Comparison of ENCODE assay signal across 23 cellular contexts in genomic region chr6:18488004-18488403, GRCh38.
DNase-seq lines count a peak whose midpoint lies in the region; ATAC-seq, FAIRE-seq and TF ChIP-seq lines count a peak whose summit lies in the region.
"Had no signal": no experiment of that assay in that cellular context is flagged by ENCODE, and none has a peak within 500 bp of the region (broad histone marks: within the 10 kb centered on the region; RNA-seq: fewer than 3 reads in every experiment).

No MANE protein-coding gene starts in this region.

- in situ Hi-C loops in HAP-1 (cut with MboI; ENCODE audit: low sequenced_read_pairs) = no loop called here

- H3K4me3 ChIP-seq in keratinocyte (ENCODE audit: control insufficient read depth in 2 of 3, extremely low read depth in 1 of 3, insufficient read depth in 2 of 3, low read depth in 1 of 3, low read length in 3 of 3) (peak overlapping the region in 2 of 3 experiments; percentile 16 to 46), HAP-1 (no peak overlapping the region), upper lobe of right lung (no peak overlapping the region)
- H3K4me3 ChIP-seq: A549; BLaER1 treated with 17β-estradiol and CSF1 and Interleukin-3, amounts not matched to agents 10 nM and 100 nM; MG63; SJCRH30 had no signal

- no peaks in the 10 kb centered on the region for H4K20me1 ChIP-seq in keratinocyte (ENCODE audit: control insufficient read depth, extremely low read depth, insufficient read depth, low read length)
- H4K20me1 ChIP-seq: BLaER1 treated with 17β-estradiol and CSF1 and Interleukin-3, amounts not matched to agents 10 nM and 100 nM had no signal

- H3K36me3 ChIP-seq in keratinocyte (ENCODE audit: control insufficient read depth in 2 of 2, extremely low read depth in 1 of 2, insufficient read depth in 2 of 2, low read length in 2 of 2) (no peaks in the 10 kb centered on the region), HAP-1 (replicated peaks) (no peaks in the 10 kb centered on the region), upper lobe of right lung (no peaks in the 10 kb centered on the region)
- H3K36me3 ChIP-seq: BLaER1 treated with 17β-estradiol and CSF1 and Interleukin-3, amounts not matched to agents 10 nM and 100 nM; MG63; SJCRH30 had no signal

- H3K4me1 ChIP-seq in keratinocyte (ENCODE audit: control insufficient read depth, extremely low read depth, insufficient read depth, low read length) (peaks cover 25% of the 10 kb centered on the region), HAP-1 (peaks cover 13% of the 10 kb centered on the region), upper lobe of right lung (peaks cover 4% of the 10 kb centered on the region)
- H3K4me1 ChIP-seq: BLaER1 treated with 17β-estradiol and CSF1 and Interleukin-3, amounts not matched to agents 10 nM and 100 nM had no signal

- DNase-seq in GM19239 (ENCODE audit: insufficient read length, low spot score) (no peak), astrocyte of the hippocampus (ENCODE audit: low read depth, low spot score) (peak; percentile 83), epithelial cell of prostate (ENCODE audit: low read depth, low spot score) (peak; percentile 14), keratinocyte (ENCODE audit: low read depth, low spot score) (no peak), HAP-1 (ENCODE audit: low spot score in 2 of 2) (no peak), NCI-H187 treated with DMSO at 0.1 percent for 48 hours (lab: John Stamatoyannopoulos, UW) (no peak), upper lobe of right lung (no peak)
- no peak for DNase-seq in effector CD4-positive, alpha-beta T cell
- DNase-seq: GDM1, H7, MG63, NCI-H1105, NCI-H187, NCI-H2171, NCI-H446, NCI-H69 had no signal

- no peaks in the 10 kb centered on the region for H3K27me3 ChIP-seq in keratinocyte (ENCODE audit: control insufficient read depth, extremely low read depth, insufficient read depth, low read length)
- no peaks in the 10 kb centered on the region for H3K27me3 ChIP-seq in HAP-1 (ENCODE audit: low read depth)
- H3K27me3 ChIP-seq in upper lobe of right lung = no peaks in the 10 kb centered on the region
- H3K27me3 ChIP-seq: BLaER1 treated with 17β-estradiol and CSF1 and Interleukin-3, amounts not matched to agents 10 nM and 100 nM; MG63; SJCRH30 had no signal

- FAIRE-seq in GM19239 (lab: Jason Lieb, UNC) (peak; percentile 8), keratinocyte (lab: Jason Lieb, UNC) (no peak)
- FAIRE-seq: A549, GM12892, HepG2 had no signal

- dilution Hi-C loops in keratinocyte (cut with MboI; ENCODE audit: extremely low pct_ligation_motif_present, low sequenced_read_pairs) = no loop called here

- peak overlapping the region; percentile 2 for H3K9ac ChIP-seq in keratinocyte (ENCODE audit: control insufficient read depth, extremely low read depth, insufficient read depth, low read length)
- H3K9ac ChIP-seq: BLaER1 treated with 17β-estradiol and CSF1 and Interleukin-3, amounts not matched to agents 10 nM and 100 nM; KMS-11 had no signal

- intact Hi-C loops in upper lobe of right lung (cut with DNase I) = no loop called here

- no peaks in the 10 kb centered on the region for H3K79me2 ChIP-seq in keratinocyte (ENCODE audit: control insufficient read depth, insufficient read depth, low read length)

- H3K9me3 ChIP-seq in keratinocyte (ENCODE audit: control insufficient read depth, low read depth, low read length) (no peaks in the 10 kb centered on the region), HAP-1 (no peaks in the 10 kb centered on the region), upper lobe of right lung (no peaks in the 10 kb centered on the region)
- H3K9me3 ChIP-seq: A549; BLaER1 treated with 17β-estradiol and CSF1 and Interleukin-3, amounts not matched to agents 10 nM and 100 nM; MG63; SJCRH30 had no signal

- ATAC-seq in upper lobe of right lung = no peak
- ATAC-seq: A549, HepG2 had no signal

- TF ChIP-seq CTCF in keratinocyte (optimal IDR thresholded peaks at IDR 0.05 in 1 of 3, IDR thresholded peaks at IDR 0.05 in 1 of 3, conservative IDR thresholded peaks at IDR 0.05 in 1 of 3; ENCODE audit: extremely low read depth in 1 of 3, insufficient read depth in 2 of 3, low read length in 3 of 3) (no peak), upper lobe of right lung (IDR thresholded peaks at IDR 0.05) (no peak)

- H3K9me1 ChIP-seq in keratinocyte (ENCODE audit: control insufficient read depth, extremely low read depth, insufficient read depth, low read length) = no peaks in the 10 kb centered on the region

- H3K4me2 ChIP-seq in keratinocyte (ENCODE audit: control insufficient read depth, extremely low read depth, insufficient read depth, low read depth, low read length) = peak overlapping the region; percentile 78
- H3K4me2 ChIP-seq: A549; BLaER1 treated with 17β-estradiol and CSF1 and Interleukin-3, amounts not matched to agents 10 nM and 100 nM; KMS-11 had no signal

- H3K27ac ChIP-seq in epithelial cell of prostate (peak overlapping the region; percentile 92), keratinocyte (ENCODE audit: control insufficient read depth, insufficient read depth, low read length) (peak overlapping the region; percentile 48), upper lobe of right lung (no peak overlapping the region)
- H3K27ac ChIP-seq: A549; BLaER1 treated with 17β-estradiol and CSF1 and Interleukin-3, amounts not matched to agents 10 nM and 100 nM; KMS-11; RWPE1; SJCRH30 had no signal

- peak overlapping the region; percentile 85 for H2AFZ ChIP-seq in keratinocyte (ENCODE audit: control insufficient read depth, low read length)

Comparison
In these comparisons a context has a peak if more than half of its experiments do, and no peak if none do; other contexts are left out.
1. DNase-seq: peak in astrocyte of the hippocampus (single experiment) and epithelial cell of prostate (single experiment); none in GM19239 (single experiment), keratinocyte (single experiment), HAP-1 (0 of 2), NCI-H187 treated with DMSO at 0.1 percent for 48 hours (single experiment), upper lobe of right lung (single experiment) and effector CD4-positive, alpha-beta T cell (single experiment).
2. H3K4me3 ChIP-seq: peak in keratinocyte (2 of 3); none in HAP-1 (single experiment) and upper lobe of right lung (single experiment).